ENCODE assay signal across 10 cellular contexts in the genomic region with DNA sequence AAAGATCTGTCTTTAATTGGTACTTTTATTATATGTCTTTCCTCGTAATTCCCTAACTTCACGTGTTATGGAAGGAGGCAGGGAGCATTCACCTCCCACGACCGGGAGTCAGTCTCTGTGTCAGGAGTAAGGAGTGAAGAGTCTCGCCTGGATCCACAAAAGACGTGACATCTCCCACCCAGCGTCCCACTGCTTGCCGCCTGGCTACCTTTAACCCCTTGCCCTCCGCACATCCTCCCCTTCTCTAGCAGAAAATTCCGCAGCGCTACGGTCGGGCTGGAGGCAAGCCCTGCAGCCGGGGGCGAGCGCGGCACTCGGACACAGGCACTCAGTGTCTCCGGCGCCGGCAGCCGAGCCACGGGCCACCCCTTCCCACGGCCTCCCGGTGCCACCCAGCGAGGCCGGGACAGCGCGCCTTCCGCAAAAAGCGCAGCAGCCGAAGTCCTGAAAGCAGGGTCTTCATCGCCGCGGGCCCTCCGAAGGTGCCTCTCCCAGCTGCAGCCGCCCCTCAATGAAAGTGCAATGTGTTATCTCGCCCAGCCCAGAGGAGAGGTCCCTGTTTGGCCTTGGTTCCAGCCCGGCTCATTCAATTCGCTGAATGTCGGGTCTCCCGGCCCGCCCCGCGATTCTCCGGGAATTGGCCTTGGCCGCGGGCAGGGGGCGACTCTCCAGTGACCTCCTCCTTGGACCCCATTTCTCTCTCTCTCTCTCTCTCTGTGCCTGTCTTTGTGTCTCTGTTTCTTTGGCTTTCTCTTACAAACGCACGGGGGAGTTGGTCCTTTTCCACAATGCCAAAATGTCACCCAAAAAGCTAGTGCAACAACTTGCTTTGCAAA. TPM values are rescaled to one million over a fixed set of nuclear protein-coding genes. Genes with fewer than 3 reads are reported as not detected.
A peak's percentile ranks its signal among the peaks of the same experiment; 100 is the strongest.
DNase-seq lines count a peak whose midpoint lies in the region; TF ChIP-seq lines count a peak whose summit lies in the region.
"Had no signal": no experiment of that assay in that cellular context is flagged by ENCODE, and none has a peak within 500 bp of the region (broad histone marks: within the 10 kb centered on the region; RNA-seq: fewer than 3 reads in every experiment).

No MANE protein-coding gene starts in this region.

- intact Hi-C loops in ascending aorta (cut with DNase I): loop anchor here (10.0 kb wide), 1 partner anchor 841 kb away; the partner anchor contains the start of gene ZBTB14

- TF ChIP-seq CTCF in ascending aorta (IDR thresholded peaks at IDR 0.05) (no peak), kidney epithelial cell (IDR thresholded peaks at IDR 0.05; ENCODE audit: insufficient read depth, low read length, poor library complexity, severe bottlenecking) (no peak), suprapubic skin (IDR thresholded peaks at IDR 0.05) (no peak)

- H3K9me3 ChIP-seq in ascending aorta (no peaks in the 10 kb centered on the region), suprapubic skin (no peaks in the 10 kb centered on the region)
- H3K9me3 ChIP-seq: A549 had no signal

- peak overlapping the region; percentile 62 to 76 for H3K4me3 ChIP-seq in ascending aorta
- H3K4me3 ChIP-seq in kidney epithelial cell (ENCODE audit: low read depth, low read length): peak overlapping the region; percentile 45
- peak overlapping the region; percentile 51 for H3K4me3 ChIP-seq in suprapubic skin
- H3K4me3 ChIP-seq: A549 had no signal

- no peak for TF ChIP-seq POLR2A in suprapubic skin (IDR thresholded peaks at IDR 0.05)

- H3K27ac ChIP-seq in ascending aorta: no peak overlapping the region
- no peak overlapping the region for H3K27ac ChIP-seq in suprapubic skin
- H3K27ac ChIP-seq: A549, SJSA1 had no signal

- H3K4me1 ChIP-seq in ascending aorta (peaks cover 0 to 5% of the 10 kb centered on the region in 2 donors), suprapubic skin (peaks cover 17% of the 10 kb centered on the region)
- H3K4me1 ChIP-seq: A549, SJSA1 had no signal

- TF ChIP-seq EP300 in suprapubic skin (IDR thresholded peaks at IDR 0.05): no peak

- H3K36me3 ChIP-seq in ascending aorta: no peaks in the 10 kb centered on the region
- H3K36me3 ChIP-seq in kidney epithelial cell (ENCODE audit: control insufficient read depth, insufficient read depth, low read length): no peaks in the 10 kb centered on the region
- H3K36me3 ChIP-seq in suprapubic skin: no peaks in the 10 kb centered on the region
- H3K36me3 ChIP-seq: SJSA1 had no signal

- WGBS in suprapubic skin: 2% methylated on average over 33 of the region's 51 CpGs

- H3K27me3 ChIP-seq in ascending aorta (no peaks in the 10 kb centered on the region), kidney epithelial cell (ENCODE audit: control insufficient read depth, insufficient read depth, low read length) (peaks cover 27% of the 10 kb centered on the region), suprapubic skin (peaks cover 42% of the 10 kb centered on the region)

- DNase-seq in NCI-H2171 treated with DMSO at 0.1 percent for 48 hours (lab: John Stamatoyannopoulos, UW): peak; percentile 14
- no peak for DNase-seq in NCI-H2171 (lab: John Stamatoyannopoulos, UW)
- DNase-seq in ascending aorta (ENCODE audit: low spot score in 2 of 2): no peak
- no peak for DNase-seq in kidney epithelial cell (ENCODE audit: low read depth)
- no peak for DNase-seq in suprapubic skin (ENCODE audit: low spot score in 2 of 2)
- DNase-seq in hippocampal formation (lab: John Stamatoyannopoulos, UW): no peak
- no peak for DNase-seq in activated CD4-positive, alpha-beta T cell treated with anti-CD3 and anti-CD28 coated beads, Interleukin-2, amount 50 U/mL, for 48 hours
- no peak for DNase-seq in GOT3 (lab: John Stamatoyannopoulos, UW)

RNA-seq across cellular contexts. Expression of gene DLGAP1, which starts 1.2 kb away (rescaled TPM):
- total RNA-seq in ascending aorta: 2.0 TPM
- total RNA-seq in kidney epithelial cell: 1.9 and 2.6 TPM in 2 replicates
- 1 to 10 TPM in 3 of 4 donors, not detected in 1; 2.0 to 4.7 (median 2.1) TPM for total RNA-seq in suprapubic skin
- total RNA-seq: SJSA1 had no signal
